8 cellular contexts compared by ENCODE assay signal in genomic region chr22:37904572-37905533, GRCh38. TPM values are rescaled to one million over a fixed set of nuclear protein-coding genes. Genes with fewer than 3 reads are reported as not detected.
DNase-seq lines count a peak whose midpoint lies in the region; ATAC-seq, FAIRE-seq and TF ChIP-seq lines count a peak whose summit lies in the region.

No MANE protein-coding gene starts in this region.

- peaks cover 0 to 27% (median 15%) of the 10 kb centered on the region in 4 donors for H3K4me1 Mint-ChIP-seq in CD4-positive, CD25-positive, alpha-beta regulatory T cell
- H3K4me1 Mint-ChIP-seq in IgD-negative memory B cell, result peaks cover 9 to 22% (median 14%) of the 10 kb centered on the region in 3 donors
- peaks cover 22% of the 10 kb centered on the region for H3K4me1 Mint-ChIP-seq in activated T-helper 2 cell treated with anti-CD3 and anti-CD28 coated beads, Interferon-gamma antibody, Interleukin-2, Interleukin-4, amounts not matched to agents 10 μg/mL and 5 μg/mL and 100 μg/mL, durations not matched to agents 14 hours and 24 hours and 36 hours (ENCODE audit: low read depth)

- DNase-seq in CD4-positive, CD25-positive, alpha-beta regulatory T cell, result no peak
- DNase-seq in activated T-helper 2 cell treated with anti-CD3 and anti-CD28 coated beads, Interferon-gamma antibody, Interleukin-2, Interleukin-4, amounts not matched to agents 10 μg/mL and 5 μg/mL and 100 μg/mL, durations not matched to agents 14 hours and 24 hours and 36 hours (ENCODE audit: low spot score), result no peak
- DNase-seq in globus pallidus (ENCODE audit: low spot score) (peak; percentile 57), pancreas (peak in 3 of 6 donors; percentile 35 to 62 (median 61)), T-helper 9 cell (no peak)

- 74% methylated on average over 10 of the region's 10 CpGs for WGBS in pancreas, 2 donors

- ATAC-seq in CD4-positive, CD25-positive, alpha-beta regulatory T cell (ENCODE audit: low read depth in 2 of 2), result no peak
- ATAC-seq in pancreas (peak; percentile 6 to 68 (median 40)), GM19023 (IDR thresholded peaks at IDR 0.05; ENCODE audit: unreplicated experiment) (no peak), HG03571 (IDR thresholded peaks at IDR 0.05; ENCODE audit: unreplicated experiment) (no peak)

- no peak overlapping the region for H3K27ac ChIP-seq in CD4-positive, CD25-positive, alpha-beta regulatory T cell (ENCODE audit: insufficient read depth, low read length, poor library complexity, severe bottlenecking)
- peak overlapping the region in 2 of 4 donors; percentile 70 to 72 for H3K27ac ChIP-seq in pancreas

- no peaks in the 10 kb centered on the region for H3K9me3 Mint-ChIP-seq in CD4-positive, CD25-positive, alpha-beta regulatory T cell
- no peaks in the 10 kb centered on the region for H3K9me3 Mint-ChIP-seq in IgD-negative memory B cell
- no peaks in the 10 kb centered on the region for H3K9me3 Mint-ChIP-seq in activated T-helper 2 cell treated with anti-CD3 and anti-CD28 coated beads, Interferon-gamma antibody, Interleukin-2, Interleukin-4, amounts not matched to agents 10 μg/mL and 5 μg/mL and 100 μg/mL, durations not matched to agents 14 hours and 24 hours and 36 hours

- no peaks in the 10 kb centered on the region for H3K36me3 ChIP-seq in CD4-positive, CD25-positive, alpha-beta regulatory T cell (ENCODE audit: control insufficient read depth, insufficient read depth, low read length)
- no peaks in the 10 kb centered on the region for H3K36me3 ChIP-seq in pancreas

- H3K27ac Mint-ChIP-seq in CD4-positive, CD25-positive, alpha-beta regulatory T cell, result peak overlapping the region; percentile 87 to 91 (median 88)
- H3K27ac Mint-ChIP-seq in IgD-negative memory B cell, result peak overlapping the region in 1 of 3 donors; percentile 70
- H3K27ac Mint-ChIP-seq in activated T-helper 2 cell treated with anti-CD3 and anti-CD28 coated beads, Interferon-gamma antibody, Interleukin-2, Interleukin-4, amounts not matched to agents 10 μg/mL and 5 μg/mL and 100 μg/mL, durations not matched to agents 14 hours and 24 hours and 36 hours, result peak overlapping the region; percentile 77

- H3K27me3 ChIP-seq in CD4-positive, CD25-positive, alpha-beta regulatory T cell (ENCODE audit: control insufficient read depth, insufficient read depth, low read length), result no peaks in the 10 kb centered on the region
- H3K27me3 ChIP-seq in pancreas, result no peaks in the 10 kb centered on the region

- TF ChIP-seq CTCF in pancreas (IDR thresholded peaks at IDR 0.05), result no peak

- no peaks in the 10 kb centered on the region for H3K27me3 Mint-ChIP-seq in CD4-positive, CD25-positive, alpha-beta regulatory T cell
- no peaks in the 10 kb centered on the region for H3K27me3 Mint-ChIP-seq in IgD-negative memory B cell
- no peaks in the 10 kb centered on the region for H3K27me3 Mint-ChIP-seq in activated T-helper 2 cell treated with anti-CD3 and anti-CD28 coated beads, Interferon-gamma antibody, Interleukin-2, Interleukin-4, amounts not matched to agents 10 μg/mL and 5 μg/mL and 100 μg/mL, durations not matched to agents 14 hours and 24 hours and 36 hours (ENCODE audit: low read depth)

- peak overlapping the region; percentile 79 to 87 (median 84) for H3K4me3 Mint-ChIP-seq in CD4-positive, CD25-positive, alpha-beta regulatory T cell
- peak overlapping the region; percentile 72 to 92 (median 85) for H3K4me3 Mint-ChIP-seq in IgD-negative memory B cell
- H3K4me3 Mint-ChIP-seq in activated T-helper 2 cell treated with anti-CD3 and anti-CD28 coated beads, Interferon-gamma antibody, Interleukin-2, Interleukin-4, amounts not matched to agents 10 μg/mL and 5 μg/mL and 100 μg/mL, durations not matched to agents 14 hours and 24 hours and 36 hours (ENCODE audit: low read depth), result peak overlapping the region; percentile 77

- H3K4me1 ChIP-seq in CD4-positive, CD25-positive, alpha-beta regulatory T cell (ENCODE audit: control insufficient read depth, insufficient read depth, low read length, poor library complexity, severe bottlenecking), result peaks cover 19% of the 10 kb centered on the region
- H3K4me1 ChIP-seq in pancreas, result no peaks in the 10 kb centered on the region

- no peaks in the 10 kb centered on the region for H3K9me3 ChIP-seq in CD4-positive, CD25-positive, alpha-beta regulatory T cell (ENCODE audit: control insufficient read depth in 2 of 2, low read length in 2 of 2)
- no peaks in the 10 kb centered on the region for H3K9me3 ChIP-seq in pancreas

- no peak for FAIRE-seq in pancreas (lab: Jason Lieb, UNC)

- no peak overlapping the region for H3K4me3 ChIP-seq in CD4-positive, CD25-positive, alpha-beta regulatory T cell (ENCODE audit: low read depth, low read length)
- no peak overlapping the region for H3K4me3 ChIP-seq in pancreas

- intact Hi-C loops in activated T-helper 2 cell treated with anti-CD3 and anti-CD28 coated beads, Interferon-gamma antibody, Interleukin-2, Interleukin-4, amounts not matched to agents 10 μg/mL and 5 μg/mL and 100 μg/mL, durations not matched to agents 14 hours and 24 hours and 36 hours (cut with micrococcal nuclease), result no loop called here
- intact Hi-C loops in pancreas (cut with DNase I), result no loop called here

- peaks cover 4% of the 10 kb centered on the region for H3K36me3 Mint-ChIP-seq in CD4-positive, CD25-positive, alpha-beta regulatory T cell
- peaks cover 6% of the 10 kb centered on the region for H3K36me3 Mint-ChIP-seq in IgD-negative memory B cell
- H3K36me3 Mint-ChIP-seq in activated T-helper 2 cell treated with anti-CD3 and anti-CD28 coated beads, Interferon-gamma antibody, Interleukin-2, Interleukin-4, amounts not matched to agents 10 μg/mL and 5 μg/mL and 100 μg/mL, durations not matched to agents 14 hours and 24 hours and 36 hours (ENCODE audit: low read depth), result no peaks in the 10 kb centered on the region

RNA-seq across cellular contexts. Expression of gene MICALL1, which starts 1.2 kb away (rescaled TPM):
- total RNA-seq in CD4-positive, CD25-positive, alpha-beta regulatory T cell, result 25.2 TPM
- 1 to 10 TPM; 1.1 to 2.4 (median 1.7) TPM for polyA plus RNA-seq in CD4-positive, CD25-positive, alpha-beta regulatory T cell
- polyA plus RNA-seq in IgD-negative memory B cell, result 4.7 TPM
- total RNA-seq in activated T-helper 2 cell treated with anti-CD3 and anti-CD28 coated beads, Interferon-gamma antibody, Interleukin-2, Interleukin-4, amounts not matched to agents 10 μg/mL and 5 μg/mL and 100 μg/mL, durations not matched to agents 14 hours and 24 hours and 36 hours, result 22.7 and 29.1 TPM in 2 replicates
- total RNA-seq in pancreas, result 10 to 100 TPM; 16.5 to 22.3 (median 19.3) TPM
- 10 to 100 TPM in 1 of 2 donors, 1 to 10 TPM in 1; 8.8 to 19.5 TPM for polyA plus RNA-seq in pancreas

RNA-seq across cellular contexts. Expression of gene C22orf23, which starts 48.5 kb away (rescaled TPM):
- not detected for total RNA-seq in CD4-positive, CD25-positive, alpha-beta regulatory T cell
- polyA plus RNA-seq in CD4-positive, CD25-positive, alpha-beta regulatory T cell, result not detected
- polyA plus RNA-seq in IgD-negative memory B cell, result not detected
- not detected in 2 replicates for total RNA-seq in activated T-helper 2 cell treated with anti-CD3 and anti-CD28 coated beads, Interferon-gamma antibody, Interleukin-2, Interleukin-4, amounts not matched to agents 10 μg/mL and 5 μg/mL and 100 μg/mL, durations not matched to agents 14 hours and 24 hours and 36 hours
- under 1 TPM in 4 of 6 donors, not detected in 2; 0.09 to 0.31 (median 0.22) TPM for total RNA-seq in pancreas
- polyA plus RNA-seq in pancreas, result under 1 TPM; 0.38 to 0.68 TPM

RNA-seq across cellular contexts. Expression of gene POLR2F, which starts 48.6 kb away (rescaled TPM):
- total RNA-seq in CD4-positive, CD25-positive, alpha-beta regulatory T cell, result 34.5 TPM
- polyA plus RNA-seq in CD4-positive, CD25-positive, alpha-beta regulatory T cell, result 100 to 1,000 TPM; 152 to 170 (median 157) TPM
- polyA plus RNA-seq in IgD-negative memory B cell, result 133 TPM
- total RNA-seq in activated T-helper 2 cell treated with anti-CD3 and anti-CD28 coated beads, Interferon-gamma antibody, Interleukin-2, Interleukin-4, amounts not matched to agents 10 μg/mL and 5 μg/mL and 100 μg/mL, durations not matched to agents 14 hours and 24 hours and 36 hours, result 92.6 and 96.5 TPM in 2 replicates
- total RNA-seq in pancreas, result 10 to 100 TPM; 21.2 to 32.5 (median 27.7) TPM
- polyA plus RNA-seq in pancreas, result 10 to 100 TPM; 61.9 to 74.5 TPM

RNA-seq across cellular contexts. Expression of gene EIF3L, which starts 55.6 kb away (rescaled TPM):
- 390 TPM for total RNA-seq in CD4-positive, CD25-positive, alpha-beta regulatory T cell
- polyA plus RNA-seq in CD4-positive, CD25-positive, alpha-beta regulatory T cell, result 100 to 1,000 TPM; 267 to 354 (median 308) TPM
- polyA plus RNA-seq in IgD-negative memory B cell (344 TPM), pancreas (100 to 1,000 TPM; 162 to 242 TPM)
- total RNA-seq in activated T-helper 2 cell treated with anti-CD3 and anti-CD28 coated beads, Interferon-gamma antibody, Interleukin-2, Interleukin-4, amounts not matched to agents 10 μg/mL and 5 μg/mL and 100 μg/mL, durations not matched to agents 14 hours and 24 hours and 36 hours, result 462 and 480 TPM in 2 replicates
- 100 to 1,000 TPM; 267 to 412 (median 348) TPM for total RNA-seq in pancreas

Comparison
In these comparisons a context has a peak if more than half of its experiments do, and no peak if none do; other contexts are left out.
1. ATAC-seq: peak in pancreas (4 of 4); none in CD4-positive, CD25-positive, alpha-beta regulatory T cell (0 of 2), GM19023 (single experiment) and HG03571 (single experiment).
2. Peak in every context shown above with its lines, with median percentiles within 50 percentile points of each other: H3K4me3 Mint-ChIP-seq.